In the genomic region with DNA sequence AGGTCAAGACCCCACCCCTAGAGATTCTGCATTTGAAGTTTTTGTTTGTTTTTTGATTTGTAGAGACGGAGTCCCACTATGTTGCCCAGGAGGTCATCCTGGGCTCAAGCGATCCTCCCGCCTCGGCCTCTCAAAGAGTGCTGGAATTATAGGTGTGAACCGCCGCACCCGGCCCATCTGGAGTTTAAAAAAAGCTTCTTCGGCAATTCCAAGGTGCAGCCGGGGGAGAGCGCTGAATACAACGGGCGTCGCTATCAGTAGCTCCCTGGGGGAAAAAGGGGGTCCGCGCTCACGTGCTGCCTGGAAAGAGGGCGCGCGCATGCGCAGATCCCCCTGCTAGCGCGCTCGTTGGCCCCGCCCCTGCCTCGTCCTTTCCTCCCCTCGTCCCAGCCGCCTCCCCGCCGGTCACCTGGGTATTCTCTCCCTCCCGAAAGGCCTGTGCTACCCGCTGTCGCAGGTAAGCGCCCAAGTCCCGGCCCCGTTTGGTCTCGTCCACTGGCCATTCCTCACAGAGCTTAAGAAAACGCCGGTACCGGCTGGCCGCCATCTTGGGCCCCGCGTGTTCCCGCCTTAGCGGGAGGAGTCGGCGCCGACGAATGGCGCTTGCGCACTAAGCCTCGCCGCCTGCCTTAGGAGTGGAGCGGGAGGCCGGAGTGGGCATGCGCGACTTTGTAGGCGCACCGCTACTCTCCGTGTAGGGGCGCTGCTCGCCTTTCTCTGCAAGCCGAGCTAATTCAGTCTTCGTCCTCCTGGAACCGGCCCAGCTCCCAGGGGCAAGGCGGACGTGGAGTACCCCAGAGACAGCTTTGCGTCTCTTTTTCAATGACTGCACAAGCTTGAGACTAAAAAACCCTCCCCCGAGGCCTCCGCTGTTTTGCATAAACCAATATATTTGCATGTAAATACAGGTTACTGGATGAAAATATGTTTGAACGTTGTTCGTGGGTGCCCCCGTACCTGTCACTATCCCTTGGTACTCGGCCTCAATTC, we compare ENCODE assay signal across 8 cellular contexts. TPM values are rescaled to one million over a fixed set of nuclear protein-coding genes. Genes with fewer than 3 reads are reported as not detected.
DNase-seq lines count a peak whose midpoint lies in the region; ATAC-seq, FAIRE-seq and TF ChIP-seq lines count a peak whose summit lies in the region.

UQCC2 (minus strand) TSS at position 561 of the 990 bp plus-strand sequence; CDS start at position 547, 14 bp downstream.

- H3K27me3 Mint-ChIP-seq in astrocyte (ENCODE audit: low read depth, unreplicated experiment) = no peaks in the 10 kb centered on the region

- H3K4me1 Mint-ChIP-seq in astrocyte (ENCODE audit: low read depth, unreplicated experiment) = peaks cover 10% of the 10 kb centered on the region

- peak; percentile 98 for DNase-seq in NCI-H2029 (lab: John Stamatoyannopoulos, UW)
- peak; percentile 94 for DNase-seq in T-helper 22 cell (ENCODE audit: low read depth)
- peak; percentile 80 for DNase-seq in astrocyte (ENCODE audit: low read depth)
- DNase-seq in hepatic stellate cell (ENCODE audit: low spot score) = peak; percentile 98
- peak; percentile 86 for DNase-seq in renal cortical epithelial cell (ENCODE audit: low read depth)
- DNase-seq in cortex of kidney (lab: John Stamatoyannopoulos, UW) = no peak

- peak; percentile 45 for TF ChIP-seq CTCF in astrocyte (IDR thresholded peaks at IDR 0.05; ENCODE audit: insufficient read depth, low read depth, low read length)

- H3K4me2 ChIP-seq in astrocyte (ENCODE audit: low read length) = peak within 1 kb of the TSS; percentile 91

- H3K27ac Mint-ChIP-seq in astrocyte (ENCODE audit: unreplicated experiment) = peak within 1 kb of the TSS; percentile 94

- no peaks in the 10 kb centered on the region for H3K9me3 Mint-ChIP-seq in astrocyte (ENCODE audit: unreplicated experiment)

- H3K79me2 ChIP-seq in astrocyte (ENCODE audit: insufficient read depth, low read length) = peaks cover 19% of the 10 kb centered on the region

- H3K36me3 Mint-ChIP-seq in astrocyte (ENCODE audit: low read depth, unreplicated experiment) = peaks cover 10% of the 10 kb centered on the region

- H3K27ac ChIP-seq in astrocyte (ENCODE audit: low read depth, low read length) = peak within 1 kb of the TSS; percentile 96

- H4K20me1 ChIP-seq in astrocyte (ENCODE audit: insufficient read depth, low read length) = peaks cover 6% of the 10 kb centered on the region

- H3K36me3 ChIP-seq in astrocyte (ENCODE audit: insufficient read depth, low read length) = no peaks in the 10 kb centered on the region

- H3K4me1 ChIP-seq in astrocyte (ENCODE audit: insufficient read depth, low read length) = peaks cover 13% of the 10 kb centered on the region

- H2AFZ ChIP-seq in astrocyte (ENCODE audit: low read depth, low read length) = peak within 1 kb of the TSS; percentile 96

- ATAC-seq in GM18502 (IDR thresholded peaks at IDR 0.05; ENCODE audit: poor library complexity, unreplicated experiment) = peak; percentile 85
- peak; percentile 64 for ATAC-seq in HG02973 (IDR thresholded peaks at IDR 0.05; ENCODE audit: unreplicated experiment)

- H3K9me3 ChIP-seq in astrocyte (ENCODE audit: insufficient read depth, low read depth, low read length) = no peaks in the 10 kb centered on the region

- peak within 1 kb of the TSS; percentile 88 for H3K4me3 ChIP-seq in astrocyte (ENCODE audit: insufficient read depth, low read depth, low read length)

- FAIRE-seq in astrocyte (lab: Jason Lieb, UNC) = peak; percentile 41

- H3K27me3 ChIP-seq in astrocyte (ENCODE audit: insufficient read depth, low read length) = peaks cover 2% of the 10 kb centered on the region

- peak within 1 kb of the TSS; percentile 96 for H3K9ac ChIP-seq in astrocyte (ENCODE audit: low read length)

- peak within 1 kb of the TSS; percentile 92 for H3K4me3 Mint-ChIP-seq in astrocyte (ENCODE audit: unreplicated experiment)

RNA-seq across cellular contexts. Expression of gene UQCC2, which starts in this region (rescaled TPM):
- total RNA-seq in astrocyte (70.2 and 79.1 TPM in 2 replicates), renal cortical epithelial cell (10.5 and 40.5 TPM in 2 replicates)
